1 cellular context compared by ENCODE assay signal in the genomic region with DNA sequence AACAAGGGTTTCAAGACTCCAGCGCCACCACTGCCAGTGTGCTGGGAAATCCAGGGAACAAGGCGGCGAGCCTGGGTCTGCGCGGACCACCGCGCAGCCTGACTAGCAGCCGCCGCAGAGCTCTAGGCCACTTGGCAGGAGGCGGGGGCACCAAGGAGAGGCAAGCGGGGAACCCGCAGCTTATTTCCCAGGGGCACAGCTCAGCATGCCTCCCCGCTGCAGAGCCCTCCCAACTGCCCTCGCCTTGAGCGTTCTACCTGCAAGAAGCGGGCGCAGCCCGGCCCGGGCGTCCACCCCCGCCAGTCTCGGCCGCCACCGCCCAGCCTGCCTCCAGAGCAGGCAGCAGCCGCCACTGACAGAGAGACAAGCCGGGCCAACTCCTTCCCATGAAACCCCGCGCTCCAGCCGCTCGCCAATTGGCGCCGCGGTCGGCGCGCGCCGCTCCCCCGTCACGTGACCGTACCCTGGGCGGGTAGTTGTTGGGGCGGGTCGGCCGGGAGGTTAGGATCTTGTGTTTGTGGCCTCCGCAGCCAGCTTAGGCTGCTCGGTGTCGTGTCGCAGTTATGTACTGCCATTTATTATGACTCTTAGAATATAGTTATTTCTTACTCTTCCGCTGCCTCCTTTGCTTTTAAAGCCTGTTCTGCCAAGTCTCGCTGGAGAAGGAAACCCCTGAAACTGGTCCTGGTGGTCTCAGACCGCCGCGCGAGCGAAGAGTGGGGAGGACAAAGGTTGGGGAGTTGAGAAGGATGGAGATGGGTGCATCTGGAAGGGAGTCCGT.
TF ChIP-seq lines count a peak whose summit lies in the region.

A gene with protein sequence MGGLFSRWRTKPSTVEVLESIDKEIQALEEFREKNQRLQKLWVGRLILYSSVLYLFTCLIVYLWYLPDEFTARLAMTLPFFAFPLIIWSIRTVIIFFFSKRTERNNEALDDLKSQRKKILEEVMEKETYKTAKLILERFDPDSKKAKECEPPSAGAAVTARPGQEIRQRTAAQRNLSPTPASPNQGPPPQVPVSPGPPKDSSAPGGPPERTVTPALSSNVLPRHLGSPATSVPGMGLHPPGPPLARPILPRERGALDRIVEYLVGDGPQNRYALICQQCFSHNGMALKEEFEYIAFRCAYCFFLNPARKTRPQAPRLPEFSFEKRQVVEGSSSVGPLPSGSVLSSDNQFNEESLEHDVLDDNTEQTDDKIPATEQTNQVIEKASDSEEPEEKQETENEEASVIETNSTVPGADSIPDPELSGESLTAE (minus strand): TSS at position 365 of the 781 bp plus-strand sequence. CDS start 6,683 bp downstream, outside the sequence.

TF ChIP-seq in HepG2, 621 proteins besides CTCF, POLR2A, EP300 and RAD21 (continued from another document and continues in another):
- peak; percentile 93 for TF ChIP-seq DRAP1 (CRISPR knock-in tag; IDR thresholded peaks at IDR 0.05)
- TF ChIP-seq FOSL1 (CRISPR knock-in tag; IDR thresholded peaks at IDR 0.05; ENCODE audit: borderline replicate concordance): peak; percentile 3; the same call in 1 of the 2 replicates
- TF ChIP-seq GTF3A (CRISPR knock-in tag; conservative IDR thresholded peaks at IDR 0.05): no peak
- TF ChIP-seq CSRNP1 (CRISPR knock-in tag; IDR thresholded peaks at IDR 0.05): peak; percentile 94
- TF ChIP-seq, protein P1, sequence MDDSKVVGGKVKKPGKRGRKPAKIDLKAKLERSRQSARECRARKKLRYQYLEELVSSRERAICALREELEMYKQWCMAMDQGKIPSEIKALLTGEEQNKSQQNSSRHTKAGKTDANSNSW (CRISPR knock-in tag; IDR thresholded peaks at IDR 0.05; ENCODE audit: borderline replicate concordance): peak; percentile 41; the same call in 1 of the 2 replicates
- TF ChIP-seq ARHGAP35 (CRISPR knock-in tag; IDR thresholded peaks at IDR 0.05; ENCODE audit: borderline replicate concordance): no peak; the same call in 1 of the 2 replicates
- TF ChIP-seq, protein P2, sequence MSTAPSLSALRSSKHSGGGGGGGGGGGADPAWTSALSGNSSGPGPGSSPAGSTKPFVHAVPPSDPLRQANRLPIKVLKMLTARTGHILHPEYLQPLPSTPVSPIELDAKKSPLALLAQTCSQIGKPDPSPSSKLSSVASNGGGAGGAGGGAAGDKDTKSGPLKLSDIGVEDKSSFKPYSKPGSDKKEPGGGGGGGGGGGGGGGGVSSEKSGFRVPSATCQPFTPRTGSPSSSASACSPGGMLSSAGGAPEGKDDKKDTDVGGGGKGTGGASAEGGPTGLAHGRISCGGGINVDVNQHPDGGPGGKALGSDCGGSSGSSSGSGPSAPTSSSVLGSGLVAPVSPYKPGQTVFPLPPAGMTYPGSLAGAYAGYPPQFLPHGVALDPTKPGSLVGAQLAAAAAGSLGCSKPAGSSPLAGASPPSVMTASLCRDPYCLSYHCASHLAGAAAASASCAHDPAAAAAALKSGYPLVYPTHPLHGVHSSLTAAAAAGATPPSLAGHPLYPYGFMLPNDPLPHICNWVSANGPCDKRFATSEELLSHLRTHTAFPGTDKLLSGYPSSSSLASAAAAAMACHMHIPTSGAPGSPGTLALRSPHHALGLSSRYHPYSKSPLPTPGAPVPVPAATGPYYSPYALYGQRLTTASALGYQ (CRISPR knock-in tag; IDR thresholded peaks at IDR 0.05): peak; percentile 29; the same call in 1 of the 2 replicates
- peak; percentile 94 for TF ChIP-seq ARID4A (CRISPR knock-in tag; IDR thresholded peaks at IDR 0.05; ENCODE audit: borderline replicate concordance)
- TF ChIP-seq, protein P3, sequence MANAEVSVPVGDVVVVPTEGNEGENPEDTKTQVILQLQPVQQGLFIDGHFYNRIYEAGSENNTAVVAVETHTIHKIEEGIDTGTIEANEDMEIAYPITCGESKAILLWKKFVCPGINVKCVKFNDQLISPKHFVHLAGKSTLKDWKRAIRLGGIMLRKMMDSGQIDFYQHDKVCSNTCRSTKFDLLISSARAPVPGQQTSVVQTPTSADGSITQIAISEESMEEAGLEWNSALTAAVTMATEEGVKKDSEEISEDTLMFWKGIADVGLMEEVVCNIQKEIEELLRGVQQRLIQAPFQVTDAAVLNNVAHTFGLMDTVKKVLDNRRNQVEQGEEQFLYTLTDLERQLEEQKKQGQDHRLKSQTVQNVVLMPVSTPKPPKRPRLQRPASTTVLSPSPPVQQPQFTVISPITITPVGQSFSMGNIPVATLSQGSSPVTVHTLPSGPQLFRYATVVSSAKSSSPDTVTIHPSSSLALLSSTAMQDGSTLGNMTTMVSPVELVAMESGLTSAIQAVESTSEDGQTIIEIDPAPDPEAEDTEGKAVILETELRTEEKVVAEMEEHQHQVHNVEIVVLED (CRISPR knock-in tag; IDR thresholded peaks at IDR 0.05; ENCODE audit: borderline replicate concordance): peak; percentile 81; the same call in 1 of the 2 replicates
- peak; percentile 42 for TF ChIP-seq ZNF33B (CRISPR knock-in tag; IDR thresholded peaks at IDR 0.05)
- 0 out of 2 replicates have a peak, but pooled peaks have one; percentile 16 for TF ChIP-seq ZNF280B (CRISPR knock-in tag; IDR thresholded peaks at IDR 0.05; ENCODE audit: borderline replicate concordance)
- no peak for TF ChIP-seq SP140L (CRISPR knock-in tag; IDR thresholded peaks at IDR 0.05; ENCODE audit: borderline replicate concordance)
- 0 out of 2 replicates have a peak, but pooled peaks have one; percentile 38 for TF ChIP-seq STAT5B (CRISPR knock-in tag; IDR thresholded peaks at IDR 0.05)
- no peak; the same call in 1 of the 2 replicates for TF ChIP-seq ZBTB7B (CRISPR knock-in tag; IDR thresholded peaks at IDR 0.05)
- TF ChIP-seq NFATC3 (CRISPR knock-in tag; IDR thresholded peaks at IDR 0.05): peak; percentile 83; the same call in 1 of the 2 replicates
- TF ChIP-seq PBX2 (CRISPR knock-in tag; IDR thresholded peaks at IDR 0.05): no peak
- peak; percentile 29; the same call in 1 of the 2 replicates for TF ChIP-seq GLI4 (CRISPR knock-in tag; IDR thresholded peaks at IDR 0.05; ENCODE audit: borderline replicate concordance)
- TF ChIP-seq ZNF672 (CRISPR knock-in tag; IDR thresholded peaks at IDR 0.05): no peak
- TF ChIP-seq THAP11 (CRISPR knock-in tag; IDR thresholded peaks at IDR 0.05): peak; percentile 73
- peak; percentile 97 for TF ChIP-seq POLR2G (IDR thresholded peaks at IDR 0.05; ENCODE audit: low read depth, low read length)
- TF ChIP-seq KMT2B (CRISPR knock-in tag; IDR thresholded peaks at IDR 0.05): peak; percentile 93
- TF ChIP-seq ZNF713 (CRISPR knock-in tag; IDR thresholded peaks at IDR 0.05): no peak
- TF ChIP-seq ZNF331 (CRISPR knock-in tag; IDR thresholded peaks at IDR 0.05): peak; percentile 42; the same call in 1 of the 2 replicates
- TF ChIP-seq, protein P4, sequence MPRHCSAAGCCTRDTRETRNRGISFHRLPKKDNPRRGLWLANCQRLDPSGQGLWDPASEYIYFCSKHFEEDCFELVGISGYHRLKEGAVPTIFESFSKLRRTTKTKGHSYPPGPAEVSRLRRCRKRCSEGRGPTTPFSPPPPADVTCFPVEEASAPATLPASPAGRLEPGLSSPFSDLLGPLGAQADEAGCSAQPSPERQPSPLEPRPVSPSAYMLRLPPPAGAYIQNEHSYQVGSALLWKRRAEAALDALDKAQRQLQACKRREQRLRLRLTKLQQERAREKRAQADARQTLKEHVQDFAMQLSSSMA (CRISPR knock-in tag; IDR thresholded peaks at IDR 0.05): peak; percentile 79
- TF ChIP-seq IKZF5 (CRISPR knock-in tag; IDR thresholded peaks at IDR 0.05): 0 out of 2 replicates have a peak, but pooled peaks have one; percentile 24
- peak; percentile 46; the same call in 1 of the 2 replicates for TF ChIP-seq CREB1 (IDR thresholded peaks at IDR 0.05)
- TF ChIP-seq CREB1 (CRISPR knock-in tag; IDR thresholded peaks at IDR 0.05): peak; percentile 42; the same call in 1 of the 2 replicates
- 0 out of 2 replicates have a peak, but pooled peaks have one; percentile 57 for TF ChIP-seq KDM3A (CRISPR knock-in tag; IDR thresholded peaks at IDR 0.05; ENCODE audit: low read depth)
- TF ChIP-seq SRSF1 (optimal IDR thresholded peaks at IDR 0.05; ENCODE audit: low read depth, low read length): peak; percentile 24
- TF ChIP-seq HOMEZ (CRISPR knock-in tag; IDR thresholded peaks at IDR 0.05; ENCODE audit: low read depth): peak; percentile 72; the same call in 1 of the 2 replicates
- TF ChIP-seq SALL2 (CRISPR knock-in tag; IDR thresholded peaks at IDR 0.05): peak; percentile 64; the same call in 1 of the 2 replicates
- peak; percentile 39; the same call in 1 of the 2 replicates for TF ChIP-seq MYNN (CRISPR knock-in tag; IDR thresholded peaks at IDR 0.05; ENCODE audit: low read depth)
- TF ChIP-seq PHF8 (CRISPR knock-in tag; IDR thresholded peaks at IDR 0.05): peak; percentile 89
- TF ChIP-seq NFYC (CRISPR knock-in tag; IDR thresholded peaks at IDR 0.05): peak; percentile 83
- TF ChIP-seq ZSCAN9 (CRISPR knock-in tag; IDR thresholded peaks at IDR 0.05; ENCODE audit: borderline replicate concordance): peak; percentile 61; the same call in 1 of the 2 replicates
- peak; percentile 79; the same call in 1 of the 2 replicates for TF ChIP-seq RFXANK (CRISPR knock-in tag; IDR thresholded peaks at IDR 0.05)
